Comparison of ENCODE assay signal across 5 cellular contexts in genomic region chr16:28600965-28601364, GRCh38. TPM values are rescaled to one million over a fixed set of nuclear protein-coding genes. Genes with fewer than 3 reads are reported as not detected.
"Had no signal": no experiment of that assay in that cellular context is flagged by ENCODE, and none has a peak within 500 bp of the region (broad histone marks: within the 10 kb centered on the region; RNA-seq: fewer than 3 reads in every experiment).

No MANE protein-coding gene starts in this region.

RNA-seq across cellular contexts. Expression of gene SULT1A2, which starts 4.1 kb away (rescaled TPM):
- total RNA-seq: M059J, PC-3, SJSA1 had no signal

RNA-seq across cellular contexts. Expression of gene NPIPB8, which starts 36.9 kb away (rescaled TPM):
- total RNA-seq: M059J, Right ventricle myocardium superior, SJSA1 had no signal
- polyA plus RNA-seq: SK-N-SH had no signal
